Comparison of ENCODE assay signal across 8 cellular contexts in the genomic region with DNA sequence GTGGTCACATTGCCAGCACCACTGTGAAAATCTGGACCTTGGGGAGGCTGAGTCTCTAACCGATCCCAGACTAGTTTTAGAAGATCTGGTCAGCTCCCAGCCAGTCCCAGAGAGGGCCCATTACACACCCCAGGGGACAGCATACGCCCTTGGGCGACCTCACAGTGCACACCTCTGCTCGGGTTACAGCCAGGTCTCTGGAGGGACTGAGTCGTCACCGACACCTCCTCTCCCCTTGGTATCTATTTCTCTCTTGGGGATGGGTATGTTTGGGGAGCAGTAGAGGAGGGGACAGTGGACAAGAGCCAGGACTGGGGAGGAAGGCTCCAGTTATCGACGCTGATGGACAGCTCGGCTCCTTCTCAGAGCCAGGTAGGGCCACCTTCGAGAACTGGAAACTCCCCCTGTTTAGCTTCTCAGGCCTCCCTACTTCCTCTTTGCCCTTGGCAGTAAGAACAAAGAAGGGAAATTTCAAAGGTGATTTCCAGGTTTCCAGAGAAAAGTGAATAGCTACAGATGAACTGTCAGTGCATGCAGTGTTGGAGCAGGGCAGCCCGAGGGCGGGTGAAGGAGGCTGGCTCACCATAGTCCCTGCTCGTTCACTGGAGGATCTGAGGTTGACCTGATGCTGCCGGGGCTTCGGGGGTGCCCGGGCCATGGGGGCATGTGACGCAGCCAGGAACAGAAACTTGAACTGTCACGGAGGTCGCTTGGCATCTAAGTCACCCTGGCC. TPM values are rescaled to one million over a fixed set of nuclear protein-coding genes. Genes with fewer than 3 reads are reported as not detected.
DNase-seq lines count a peak whose midpoint lies in the region; ATAC-seq and TF ChIP-seq lines count a peak whose summit lies in the region.

No MANE protein-coding gene starts in this region.

- no peaks in the 10 kb centered on the region for H3K79me2 ChIP-seq in PC-3 (ENCODE audit: low read length)

- peak overlapping the region in 6 of 9 donors; percentile 18 to 91 (median 64) for H3K27ac Mint-ChIP-seq in naive thymus-derived CD4-positive, alpha-beta T cell

- H2AFZ ChIP-seq in PC-3 (ENCODE audit: low read length) = no peak overlapping the region

- H3K27ac ChIP-seq in RWPE2 (ENCODE audit: poor library complexity, severe bottlenecking) (no peak overlapping the region), PC-3 (ENCODE audit: low read length) (no peak overlapping the region)
- H3K27ac ChIP-seq in naive thymus-derived CD4-positive, alpha-beta T cell (ENCODE audit: low read depth, low read length) = peak overlapping the region; percentile 9

- H3K4me3 ChIP-seq in RWPE2 (ENCODE audit: severe bottlenecking) (no peak overlapping the region), PC-3 (ENCODE audit: low read length) (no peak overlapping the region)
- no peak overlapping the region for H3K4me3 ChIP-seq in naive thymus-derived CD4-positive, alpha-beta T cell (ENCODE audit: low read length)

- peaks cover 0 to 1% (median 0%) of the 10 kb centered on the region in 5 donors for H3K36me3 Mint-ChIP-seq in naive thymus-derived CD4-positive, alpha-beta T cell

- intact Hi-C loops in naive thymus-derived CD4-positive, alpha-beta T cell (cut with micrococcal nuclease) = no loop called here
- intact Hi-C loops in PC-3 (cut with micrococcal nuclease) = loop anchor here (5.0 kb wide), 1 partner anchor 78 kb away; no protein-coding TSS in a partner anchor

- BruUV-seq in PC-3 (replicated peaks; lab: Mats Ljungman, UMichigan) = no TSS peak

- TF ChIP-seq CTCF in GM13977 (IDR thresholded peaks at IDR 0.05; ENCODE audit: extremely low read depth, insufficient read depth, missing control alignments) (no peak), RWPE2 (IDR thresholded peaks at IDR 0.05; ENCODE audit: poor library complexity, severe bottlenecking) (no peak), PC-3 (conservative IDR thresholded peaks at IDR 0.05; ENCODE audit: low read depth, low read length) (no peak)

- ATAC-seq in GM21423 (IDR thresholded peaks at IDR 0.05; ENCODE audit: unreplicated experiment) (peak; percentile 50), RWPE2 (ENCODE audit: low read depth) (peak; percentile 9; the same call in 1 of the 3 replicates), GM18909 (IDR thresholded peaks at IDR 0.05; ENCODE audit: poor library complexity, unreplicated experiment) (no peak), PC-3 (no peak)
- peak; percentile 14 for ATAC-seq in naive thymus-derived CD4-positive, alpha-beta T cell

- POLR2A ChIA-PET in naive thymus-derived CD4-positive, alpha-beta T cell (lab: Charles Lee) = interaction anchor here (0.5 to 4.0 kb wide), 9 partner anchors 12 to 1816 kb away, joined by 3 to 17 read pairs (median 3); a partner anchor contains a TSS
- POLR2A ChIA-PET in PC-3 (lab: Charles Lee; ENCODE audit: unreplicated experiment) = no interaction called here

- DNase-seq in GM13977 (ENCODE audit: low spot score) = peak; percentile 65
- DNase-seq in RWPE2 (ENCODE audit: low spot score) = no peak
- no peak for DNase-seq in naive thymus-derived CD4-positive, alpha-beta T cell
- DNase-seq in NCI-H82 (lab: John Stamatoyannopoulos, UW) = no peak
- no peak for DNase-seq in ureter (ENCODE audit: low spot score)
- DNase-seq in PC-3 = no peak

- peaks cover 0 to 15% (median 0%) of the 10 kb centered on the region in 5 donors for H3K27me3 Mint-ChIP-seq in naive thymus-derived CD4-positive, alpha-beta T cell

- no peaks in the 10 kb centered on the region for H3K9me2 ChIP-seq in PC-3 (replicated peaks; ENCODE audit: low read length)

- H4K20me1 ChIP-seq in PC-3 (ENCODE audit: low read length) = no peaks in the 10 kb centered on the region

- CTCF ChIA-PET in naive thymus-derived CD4-positive, alpha-beta T cell (lab: Charles Lee) = interaction anchor here (0.6 to 1.6 kb wide), 4 partner anchors 11 to 104 kb away, joined by 3 read pairs; no protein-coding TSS in a partner anchor
- CTCF ChIA-PET in PC-3 (lab: Charles Lee) = no interaction called here

- peak overlapping the region in 1 of 10 donors; percentile 22 for H3K4me3 Mint-ChIP-seq in naive thymus-derived CD4-positive, alpha-beta T cell

- H3K36me3 ChIP-seq in RWPE2 (ENCODE audit: low read depth) = no peaks in the 10 kb centered on the region
- no peaks in the 10 kb centered on the region for H3K36me3 ChIP-seq in naive thymus-derived CD4-positive, alpha-beta T cell (ENCODE audit: control insufficient read depth in 2 of 3, insufficient read depth in 3 of 3, low read length in 3 of 3)
- no peaks in the 10 kb centered on the region for H3K36me3 ChIP-seq in PC-3 (ENCODE audit: low read depth, low read length)

- H3K4me2 ChIP-seq in PC-3 (ENCODE audit: low read length) = no peak overlapping the region

- H3K9me3 ChIP-seq in RWPE2 (ENCODE audit: severe bottlenecking) (no peaks in the 10 kb centered on the region), PC-3 (ENCODE audit: low read length) (no peaks in the 10 kb centered on the region)
- H3K9me3 ChIP-seq in naive thymus-derived CD4-positive, alpha-beta T cell (ENCODE audit: control insufficient read depth in 2 of 3, low read length in 3 of 3) = no peaks in the 10 kb centered on the region

- in situ Hi-C loops in GM13977 (cut with MboI; ENCODE audit: low pct_unique_long_range_greater_than_20kb, low sequenced_read_pairs, unreplicated experiment) = no loop called here

- no peaks in the 10 kb centered on the region for H3F3A ChIP-seq in PC-3 (ENCODE audit: low read length, unreplicated experiment)

- no peak overlapping the region for H3K9ac ChIP-seq in PC-3 (ENCODE audit: low read length)

- H3K9me3 Mint-ChIP-seq in naive thymus-derived CD4-positive, alpha-beta T cell = no peaks in the 10 kb centered on the region

- H3K27me3 ChIP-seq in RWPE2 (ENCODE audit: insufficient read depth, poor library complexity, severe bottlenecking) (no peaks in the 10 kb centered on the region), PC-3 (ENCODE audit: low read length) (no peaks in the 10 kb centered on the region)
- no peaks in the 10 kb centered on the region for H3K27me3 ChIP-seq in naive thymus-derived CD4-positive, alpha-beta T cell (ENCODE audit: control insufficient read depth in 2 of 2, insufficient read depth in 2 of 2, low read length in 2 of 2)

- peaks cover 16 to 52% (median 39%) of the 10 kb centered on the region in 7 donors for H3K4me1 Mint-ChIP-seq in naive thymus-derived CD4-positive, alpha-beta T cell

- peaks cover 18% of the 10 kb centered on the region for H3K4me1 ChIP-seq in RWPE2 (ENCODE audit: insufficient read depth, poor library complexity, severe bottlenecking)
- peaks cover 7 to 20% of the 10 kb centered on the region in 2 donors for H3K4me1 ChIP-seq in naive thymus-derived CD4-positive, alpha-beta T cell (ENCODE audit: control insufficient read depth in 2 of 2, insufficient read depth in 2 of 2, low read length in 2 of 2)
- H3K4me1 ChIP-seq in PC-3 (ENCODE audit: insufficient read depth, low read length) = peaks cover 44% of the 10 kb centered on the region

RNA-seq across cellular contexts. Expression of a gene that starts 4.4 kb away (rescaled TPM):
- 10 to 100 TPM; 33.5 to 74.7 (median 44.1) TPM for total RNA-seq in naive thymus-derived CD4-positive, alpha-beta T cell
- 1 to 10 TPM; 3.1 to 5.1 TPM for polyA plus RNA-seq in naive thymus-derived CD4-positive, alpha-beta T cell
- total RNA-seq in ureter = 58.0 TPM
- 20.6 and 29.8 TPM in 2 replicates for total RNA-seq in PC-3 (2014; rRNA removed)

RNA-seq across cellular contexts. Expression of a gene that starts 16.4 kb away (rescaled TPM):
- total RNA-seq in naive thymus-derived CD4-positive, alpha-beta T cell = 10 to 100 TPM; 12.0 to 38.4 (median 16.4) TPM
- polyA plus RNA-seq in naive thymus-derived CD4-positive, alpha-beta T cell = 10 to 100 TPM; 15.6 to 19.9 TPM
- total RNA-seq in ureter (13.0 TPM), PC-3 (2014; rRNA removed) (24.5 and 29.4 TPM in 2 replicates)

RNA-seq across cellular contexts. Expression of a gene that starts 30.4 kb away (rescaled TPM):
- total RNA-seq in naive thymus-derived CD4-positive, alpha-beta T cell = 10 to 100 TPM in 4 of 5 experiments, 1 to 10 TPM in 1; 9.4 to 19.8 (median 17.8) TPM
- polyA plus RNA-seq in naive thymus-derived CD4-positive, alpha-beta T cell = under 1 TPM; 0.64 to 0.87 TPM
- 10.2 TPM for total RNA-seq in ureter
- 4.0 and 8.2 TPM in 2 replicates for total RNA-seq in PC-3 (2014; rRNA removed)

RNA-seq across cellular contexts. Expression of a gene that starts 58.2 kb away (rescaled TPM):
- 10 to 100 TPM; 32.1 to 51.5 (median 44.6) TPM for total RNA-seq in naive thymus-derived CD4-positive, alpha-beta T cell
- polyA plus RNA-seq in naive thymus-derived CD4-positive, alpha-beta T cell = 1 to 10 TPM; 4.0 to 5.8 TPM
- total RNA-seq in ureter (18.9 TPM), PC-3 (2014; rRNA removed) (9.0 and 12.3 TPM in 2 replicates)

Comparison
In these comparisons a context has a peak if more than half of its experiments do, and no peak if none do; other contexts are left out.
1. ATAC-seq: peak in GM21423 (single experiment), RWPE2 (single experiment) and naive thymus-derived CD4-positive, alpha-beta T cell (single experiment); none in GM18909 (single experiment) and PC-3 (single experiment).